Comparison of ENCODE assay signal across 8 cellular contexts in the genomic region with DNA sequence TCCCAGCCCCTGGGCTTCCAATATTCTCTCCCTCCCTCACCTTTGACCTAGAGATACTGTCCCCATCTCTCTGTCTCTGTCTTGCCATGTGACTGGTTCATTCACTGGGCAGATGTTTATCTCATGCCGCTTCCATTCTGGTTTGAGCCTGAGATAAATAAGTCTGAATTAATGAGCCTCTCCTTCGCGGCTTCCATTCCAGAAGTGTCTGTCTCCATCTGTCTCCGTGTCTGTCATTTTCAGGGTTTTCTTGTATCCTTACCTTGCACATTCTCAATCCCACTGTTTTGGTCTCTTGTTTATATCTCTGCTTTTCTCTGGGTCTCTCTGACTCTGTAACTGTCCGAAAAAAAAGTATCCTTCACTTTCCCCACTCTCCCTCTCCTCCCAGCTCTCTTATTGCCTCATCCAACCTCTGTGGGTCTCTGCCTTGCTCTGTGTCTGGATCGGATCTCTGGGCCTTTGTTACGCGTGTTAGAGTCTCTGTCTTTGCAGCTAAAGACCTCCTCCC. TPM values are rescaled to one million over a fixed set of nuclear protein-coding genes. Genes with fewer than 3 reads are reported as not detected.
DNase-seq lines count a peak whose midpoint lies in the region; ATAC-seq, FAIRE-seq and TF ChIP-seq lines count a peak whose summit lies in the region.

No MANE protein-coding gene starts in this region.

- no peak for TF ChIP-seq EP300 in H1 (IDR thresholded peaks at IDR 0.05; ENCODE audit: borderline replicate concordance in 1 of 2, low read depth in 2 of 2, low read length in 2 of 2)

- peaks cover 3 to 19% of the 10 kb centered on the region in 2 experiments for H3K79me2 ChIP-seq in H1 (ENCODE audit: control insufficient read depth in 1 of 2, insufficient read depth in 2 of 2, low read length in 2 of 2)
- peaks cover 16% of the 10 kb centered on the region for H3K79me2 ChIP-seq in osteoblast (ENCODE audit: insufficient read depth, low read length)

- H4K20me1 ChIP-seq in H1 (replicated peaks in 1 of 2; ENCODE audit: control insufficient read depth in 1 of 2, insufficient read depth in 2 of 2, low read length in 2 of 2): peaks cover 2 to 5% of the 10 kb centered on the region in 2 experiments
- H4K20me1 ChIP-seq in osteoblast (ENCODE audit: insufficient read depth, low read length): peaks cover 7% of the 10 kb centered on the region

- H3K27me3 ChIP-seq in NT2/D1 (ENCODE audit: insufficient read depth, insufficient read length) (no peaks in the 10 kb centered on the region), H1 (replicated peaks in 1 of 4; ENCODE audit: control insufficient read depth in 3 of 4, extremely low read depth in 1 of 4, insufficient read depth in 3 of 4, low read length in 3 of 4) (no peaks in the 10 kb centered on the region), osteoblast (ENCODE audit: insufficient read depth, low read length) (no peaks in the 10 kb centered on the region)

- no peak overlapping the region for H3K23ac ChIP-seq in H1 (ENCODE audit: insufficient read length)

- FAIRE-seq in H1 (lab: Jason Lieb, UNC): no peak

- H2BK120ac ChIP-seq in H1 (replicated peaks; ENCODE audit: low read depth, low read length): no peak overlapping the region

- H4K91ac ChIP-seq in H1 (replicated peaks; ENCODE audit: insufficient read length, low read length): peak overlapping the region; percentile 71

- H4K8ac ChIP-seq in H1 (ENCODE audit: extremely low read depth, insufficient read depth, low read length): no peak overlapping the region

- H3K4me3 ChIP-seq in NT2/D1 (ENCODE audit: insufficient read length, low read depth) (peak overlapping the region; percentile 10), H1 (ENCODE audit: extremely low read depth in 1 of 4, insufficient read depth in 2 of 4, low read depth in 3 of 4, low read length in 4 of 4) (peak overlapping the region; percentile 38 to 87 (median 50); a peak in 7 of 8 replicates), osteoblast (ENCODE audit: insufficient read depth, low read length) (peak overlapping the region; percentile 74)

- H3K14ac ChIP-seq in H1 (ENCODE audit: insufficient read length): no peak overlapping the region

- CTCF ChIA-PET in H1 (lab: Charles Lee; ENCODE audit: partially characterized antibody): interaction anchor here (0.9 kb wide), 1 partner anchor 10 kb away, joined by 3 read pairs; no protein-coding TSS in a partner anchor

- ATAC-seq in HG02885 (IDR thresholded peaks at IDR 0.05; ENCODE audit: poor library complexity, unreplicated experiment): no peak
- no peak for ATAC-seq in GM21447 (IDR thresholded peaks at IDR 0.05; ENCODE audit: unreplicated experiment)

- H2BK12ac ChIP-seq in H1 (ENCODE audit: low read depth, low read length): 0 out of 2 replicates have a peak overlapping the region, but pooled peaks have one; percentile 53

- no peak overlapping the region for H4K5ac ChIP-seq in H1 (ENCODE audit: insufficient read length, low read depth, low read length)

- peak overlapping the region; percentile 77 for H3K27ac ChIP-seq in H1 (ENCODE audit: low read depth, low read length)
- H3K27ac ChIP-seq in osteoblast (ENCODE audit: low read depth, low read length): peak overlapping the region; percentile 55

- DNase-seq in DMS 273 (lab: John Stamatoyannopoulos, UW; ENCODE audit: unreplicated experiment) (peak; percentile 82), NT2/D1 (ENCODE audit: low read depth, low spot score) (no peak), H1 (ENCODE audit: low read depth in 1 of 2, low spot score in 2 of 2) (no peak), osteoblast (ENCODE audit: insufficient read length, low spot score, missing footprints) (no peak), NK-92 (lab: John Stamatoyannopoulos, UW; ENCODE audit: unreplicated experiment) (no peak), putamen (ENCODE audit: low spot score) (no peak)

- H3K56ac ChIP-seq in H1 (replicated peaks; ENCODE audit: insufficient read length, low read depth, low read length): no peak overlapping the region

- H3K23me2 ChIP-seq in H1 (ENCODE audit: low read depth, low read length): peaks cover 15% of the 10 kb centered on the region

- H3K9ac ChIP-seq in NT2/D1 (ENCODE audit: insufficient read length, low read depth) (peak overlapping the region; percentile 15), H1 (replicated peaks in 1 of 4; ENCODE audit: extremely low read depth in 1 of 4, low read depth in 3 of 4, low read length in 3 of 4) (peak overlapping the region in 3 of 4 experiments; percentile 57 to 62 (median 58); a peak in 6 of 7 replicates)

- H2AK5ac ChIP-seq in H1 (ENCODE audit: low read depth, low read length): peak overlapping the region; percentile 11; the same call in 1 of the 2 replicates

- H2BK5ac ChIP-seq in H1 (ENCODE audit: low read depth, low read length): peak overlapping the region; percentile 36

- H3K79me1 ChIP-seq in H1 (ENCODE audit: low read depth, low read length): no peaks in the 10 kb centered on the region; the same call in 1 of the 2 replicates

- H2AFZ ChIP-seq in H1 (ENCODE audit: low read length) (no peak overlapping the region), osteoblast (ENCODE audit: low read length) (peak overlapping the region; percentile 86)

- POLR2A ChIA-PET in H1 (lab: Charles Lee; ENCODE audit: partially characterized antibody): interaction anchor here (0.6 to 30.9 kb wide), 5 partner anchors 1 to 223 kb away, joined by 3 to 788 read pairs (median 4); a partner anchor contains a TSS

- TF ChIP-seq CTCF in H1 (IDR thresholded peaks at IDR 0.05; ENCODE audit: control extremely low read depth in 1 of 3, insufficient read depth in 1 of 3, low read depth in 1 of 3, low read length in 3 of 3) (no peak), osteoblast (IDR thresholded peaks at IDR 0.05; ENCODE audit: extremely low read depth, low read depth, low read length) (no peak)

- H3K9me3 ChIP-seq in NT2/D1 (ENCODE audit: insufficient read depth, low read length) (no peaks in the 10 kb centered on the region), H1 (ENCODE audit: insufficient read depth in 2 of 2, low read depth in 1 of 2, low read length in 1 of 2) (no peaks in the 10 kb centered on the region), osteoblast (ENCODE audit: low read depth, low read length) (no peaks in the 10 kb centered on the region)

- peak overlapping the region; percentile 89; the same call in 1 of the 2 replicates for H3K18ac ChIP-seq in H1 (ENCODE audit: extremely low read depth, low read length)

- TF ChIP-seq RAD21 in H1 (IDR thresholded peaks at IDR 0.05 in 1 of 2, conservative IDR thresholded peaks at IDR 0.05 in 1 of 2; ENCODE audit: low read depth in 2 of 2, low read length in 2 of 2): no peak

- no peaks in the 10 kb centered on the region for H3K4me1 ChIP-seq in NT2/D1 (ENCODE audit: insufficient read depth, insufficient read length)
- peaks cover 3 to 11% (median 6%) of the 10 kb centered on the region in 4 experiments; a peak in 6 of 7 replicates for H3K4me1 ChIP-seq in H1 (replicated peaks in 1 of 4; ENCODE audit: control insufficient read depth in 3 of 4, insufficient read depth in 4 of 4, low read length in 3 of 4)
- H3K4me1 ChIP-seq in osteoblast (ENCODE audit: insufficient read depth, low read length): peaks cover 17% of the 10 kb centered on the region

- H2BK20ac ChIP-seq in H1 (ENCODE audit: low read length): no peak overlapping the region

- peaks cover 17% of the 10 kb centered on the region for H3K36me3 ChIP-seq in NT2/D1 (ENCODE audit: insufficient read depth, insufficient read length, low read length)
- H3K36me3 ChIP-seq in H1 (ENCODE audit: control insufficient read depth in 2 of 4, insufficient read depth in 4 of 4, low read length in 3 of 4): peaks cover 0 to 7% (median 1%) of the 10 kb centered on the region in 4 experiments; a peak in 1 of 8 replicates
- H3K36me3 ChIP-seq in osteoblast (ENCODE audit: insufficient read depth, low read length): peaks cover 3% of the 10 kb centered on the region

- H3K4me2 ChIP-seq in H1 (ENCODE audit: insufficient read depth in 1 of 2, low read depth in 2 of 2, low read length in 2 of 2) (peak overlapping the region; percentile 66 to 75), osteoblast (ENCODE audit: insufficient read depth, low read length) (peak overlapping the region; percentile 76)

- H2BK15ac ChIP-seq in H1 (ENCODE audit: low read length): 0 out of 2 replicates have a peak overlapping the region, but pooled peaks have one; percentile 83

- H3K4ac ChIP-seq in H1 (replicated peaks; ENCODE audit: insufficient read length, low read depth, low read length): no peak overlapping the region

- no peak; a peak in 1 of 3 replicates for TF ChIP-seq POLR2A in H1 (IDR thresholded peaks at IDR 0.05; ENCODE audit: control extremely low read depth in 1 of 2, low read depth in 2 of 2, low read length in 2 of 2)

- WGBS in H1 (ENCODE audit: extremely low coverage in 1 of 2, insufficient coverage in 1 of 2, insufficient read length in 1 of 2, insufficient replicate concordance in 2 of 2, low coverage in 1 of 2, low lambda C conversion rate in 2 of 2, missing lambda C conversion rate in 1 of 2), 2 experiments: 43% methylated on average over 8 of the region's 8 CpGs; no CpG with 5 or more reads in 1 of the 2 experiments

RNA-seq across cellular contexts. Expression of a gene that starts 4.3 kb away (rescaled TPM):
- total RNA-seq in H1 (2021; fragmentation: NEBNext Ultra II Directional; extraction: Animal tissue kit (Norgen Biotek cat#: 25700)): 60.9 and 61.6 TPM in 2 replicates
- 43.9 and 81.8 TPM in 2 replicates for polyA plus RNA-seq in H1 (2011; rRNA removed)
- 48.1 TPM for polyA plus RNA-seq in H1 (2011; cell fraction: cytosol; rRNA removed)
- 85.3 TPM for polyA plus RNA-seq in H1 (2011; cell fraction: nucleus; rRNA removed)
- polyA plus RNA-seq in H1 (2012, experiment 1 of 2): 43.7 to 47.8 TPM (median 45.2 TPM) in 4 replicates
- polyA plus RNA-seq in H1 (2012, experiment 2 of 2): 41.5 TPM
- 28.9 TPM for polyA plus RNA-seq in H1 (2013, experiment 1 of 2)
- 25.8 TPM for polyA plus RNA-seq in H1 (2013, experiment 2 of 2)
- polyA minus RNA-seq in H1 (2011; rRNA and poly(A)+ RNA removed): 21.2 and 25.9 TPM in 2 replicates
- 37.9 TPM for polyA minus RNA-seq in H1 (2011; cell fraction: cytosol; rRNA and poly(A)+ RNA removed)
- polyA minus RNA-seq in H1 (2011; cell fraction: nucleus; rRNA and poly(A)+ RNA removed): 55.2 TPM
- total RNA-seq in osteoblast: 13.0 and 13.3 TPM in 2 replicates

RNA-seq across cellular contexts. Expression of a gene that starts 4.6 kb away (rescaled TPM):
- total RNA-seq in H1 (2021; fragmentation: NEBNext Ultra II Directional; extraction: Animal tissue kit (Norgen Biotek cat#: 25700)): 1,669 and 1,693 TPM in 2 replicates
- polyA plus RNA-seq in H1 (2011; rRNA removed): 2,789 and 3,426 TPM in 2 replicates
- polyA plus RNA-seq in H1 (2011; cell fraction: cytosol; rRNA removed): 2,747 TPM
- 1,998 TPM for polyA plus RNA-seq in H1 (2011; cell fraction: nucleus; rRNA removed)
- polyA plus RNA-seq in H1 (2012, experiment 1 of 2): 1,368 to 3,492 TPM (median 2,780 TPM) in 4 replicates
- polyA plus RNA-seq in H1 (2012, experiment 2 of 2): 5,563 TPM
- 2,312 TPM for polyA plus RNA-seq in H1 (2013, experiment 1 of 2)
- polyA plus RNA-seq in H1 (2013, experiment 2 of 2): 2,245 TPM
- polyA minus RNA-seq in H1 (2011; rRNA and poly(A)+ RNA removed): 621 and 624 TPM in 2 replicates
- polyA minus RNA-seq in H1 (2011; cell fraction: cytosol; rRNA and poly(A)+ RNA removed): 738 TPM
- polyA minus RNA-seq in H1 (2011; cell fraction: nucleus; rRNA and poly(A)+ RNA removed): 950 TPM
- 1,357 and 1,526 TPM in 2 replicates for total RNA-seq in osteoblast

RNA-seq across cellular contexts. Expression of a gene that starts 8.7 kb away (rescaled TPM):
- total RNA-seq in H1 (2021; fragmentation: NEBNext Ultra II Directional; extraction: Animal tissue kit (Norgen Biotek cat#: 25700)): 5.3 and 6.5 TPM in 2 replicates
- 1.8 and 2.5 TPM in 2 replicates for polyA plus RNA-seq in H1 (2011; rRNA removed)
- 3.0 TPM for polyA plus RNA-seq in H1 (2011; cell fraction: cytosol; rRNA removed)
- polyA plus RNA-seq in H1 (2011; cell fraction: nucleus; rRNA removed): 5.5 TPM
- 3.1 to 4.6 TPM (median 3.9 TPM) in 4 replicates for polyA plus RNA-seq in H1 (2012, experiment 1 of 2)
- polyA plus RNA-seq in H1 (2012, experiment 2 of 2): 1.4 TPM
- polyA plus RNA-seq in H1 (2013, experiment 1 of 2): 3.6 TPM
- 2.4 TPM for polyA plus RNA-seq in H1 (2013, experiment 2 of 2)
- polyA minus RNA-seq in H1 (2011; rRNA and poly(A)+ RNA removed): 1.1 TPM in 2 replicates
- 2.1 TPM for polyA minus RNA-seq in H1 (2011; cell fraction: cytosol; rRNA and poly(A)+ RNA removed)
- polyA minus RNA-seq in H1 (2011; cell fraction: nucleus; rRNA and poly(A)+ RNA removed): 2.4 TPM
- 0.29 TPM in 1 of 2 replicates, not detected in the other for total RNA-seq in osteoblast

RNA-seq across cellular contexts. Expression of a gene that starts 13.6 kb away (rescaled TPM):
- total RNA-seq in H1 (2021; fragmentation: NEBNext Ultra II Directional; extraction: Animal tissue kit (Norgen Biotek cat#: 25700)): 8.3 and 9.9 TPM in 2 replicates
- polyA plus RNA-seq in H1 (2011; rRNA removed): 7.5 and 8.2 TPM in 2 replicates
- polyA plus RNA-seq in H1 (2011; cell fraction: cytosol; rRNA removed): 4.7 TPM
- 7.8 TPM for polyA plus RNA-seq in H1 (2011; cell fraction: nucleus; rRNA removed)
- 6.7 to 12.3 TPM (median 10.9 TPM) in 4 replicates for polyA plus RNA-seq in H1 (2012, experiment 1 of 2)
- 12.0 TPM for polyA plus RNA-seq in H1 (2012, experiment 2 of 2)
- polyA plus RNA-seq in H1 (2013, experiment 1 of 2): 4.4 TPM
- polyA plus RNA-seq in H1 (2013, experiment 2 of 2): 5.6 TPM
- 3.9 and 5.5 TPM in 2 replicates for polyA minus RNA-seq in H1 (2011; rRNA and poly(A)+ RNA removed)
- 9.2 TPM for polyA minus RNA-seq in H1 (2011; cell fraction: cytosol; rRNA and poly(A)+ RNA removed)
- 9.2 TPM for polyA minus RNA-seq in H1 (2011; cell fraction: nucleus; rRNA and poly(A)+ RNA removed)
- total RNA-seq in osteoblast: 14.5 and 18.3 TPM in 2 replicates

RNA-seq across cellular contexts. Expression of a gene that starts 17.1 kb away (rescaled TPM):
- not detected in 2 replicates for total RNA-seq in H1 (2021; fragmentation: NEBNext Ultra II Directional; extraction: Animal tissue kit (Norgen Biotek cat#: 25700))
- not detected in 2 replicates for polyA plus RNA-seq in H1 (2011; rRNA removed)
- polyA plus RNA-seq in H1 (2011; cell fraction: cytosol; rRNA removed): not detected
- polyA plus RNA-seq in H1 (2011; cell fraction: nucleus; rRNA removed): not detected
- 0.27 to 1.1 TPM (median 0.53 TPM) in 4 replicates for polyA plus RNA-seq in H1 (2012, experiment 1 of 2)
- 1.5 TPM for polyA plus RNA-seq in H1 (2012, experiment 2 of 2)
- polyA plus RNA-seq in H1 (2013, experiment 1 of 2): not detected
- not detected for polyA plus RNA-seq in H1 (2013, experiment 2 of 2)
- not detected in 2 replicates for polyA minus RNA-seq in H1 (2011; rRNA and poly(A)+ RNA removed)
- polyA minus RNA-seq in H1 (2011; cell fraction: cytosol; rRNA and poly(A)+ RNA removed): not detected
- polyA minus RNA-seq in H1 (2011; cell fraction: nucleus; rRNA and poly(A)+ RNA removed): not detected
- not detected in 2 replicates for total RNA-seq in osteoblast

Comparison
In these comparisons a context has a peak if more than half of its experiments do, and no peak if none do; other contexts are left out.
1. H3K4me3 ChIP-seq: peak in every context shown above with its lines; median percentile 74 in osteoblast; 50 in H1; 10 in NT2/D1.